ENCODE assay signal across 24 cellular contexts in genomic region chr10:51547941-51548340, GRCh38.
A peak's percentile ranks its signal among the peaks of the same experiment; 100 is the strongest.
DNase-seq lines count a peak whose midpoint lies in the region; ATAC-seq and TF ChIP-seq lines count a peak whose summit lies in the region.
"Had no signal": no experiment of that assay in that cellular context is flagged by ENCODE, and none has a peak within 500 bp of the region (broad histone marks: within the 10 kb centered on the region; RNA-seq: fewer than 3 reads in every experiment).

No MANE protein-coding gene starts in this region.

- H3K27me3 Mint-ChIP-seq in MCF 10A (ENCODE audit: insufficient read depth, unreplicated experiment): no peaks in the 10 kb centered on the region
- H3K27me3 Mint-ChIP-seq: CD8-positive, alpha-beta memory T cell had no signal

- intact Hi-C loops in ascending aorta (cut with DNase I) (no loop called here), right cardiac atrium (cut with DNase I) (no loop called here), MCF 10A (cut with micrococcal nuclease) (no loop called here)

- H3K36me3 Mint-ChIP-seq in MCF 10A (ENCODE audit: insufficient read depth, unreplicated experiment): peaks cover 4% of the 10 kb centered on the region
- H3K36me3 Mint-ChIP-seq: CD8-positive, alpha-beta memory T cell had no signal

- peak; percentile 48 for ATAC-seq in gastroesophageal sphincter
- peak; percentile 50 to 68 for ATAC-seq in right cardiac atrium
- ATAC-seq in thoracic aorta (ENCODE audit: insufficient number of reproducible peaks, low FRiP score, low read depth): no peak
- ATAC-seq: A549, Panc1 had no signal

- DNase-seq in ascending aorta (ENCODE audit: low spot score in 2 of 2) (no peak), right cardiac atrium (no peak), thoracic aorta (ENCODE audit: low spot score) (no peak), MCF 10A (ENCODE audit: unreplicated experiment) (no peak), brain microvascular endothelial cell (no peak), NOMO-1 treated with DMSO at 0.1 percent for 48 hours (lab: John Stamatoyannopoulos, UW; ENCODE audit: unreplicated experiment) (no peak)
- DNase-seq: CD8-positive, alpha-beta memory T cell; DMS 273 treated with DMSO at 0.1 percent for 48 hours; DMS79; EL; GDM1; NCI-H1092; NCI-H1417 treated with DMSO at 0.1 percent for 48 hours; NCI-H1694 treated with DMSO at 0.1 percent for 48 hours; NCI-H2081; NCI-H2171; NCI-H226; NCI-H510A; NCI-H69; SK-N-SH had no signal

- 36 to 45% methylated on average over 2 of the region's 2 CpGs for WGBS in gastroesophageal sphincter (ENCODE audit: low coverage in 1 of 2), 2 donors
- WGBS in right cardiac atrium: 26% methylated on average over 2 of the region's 2 CpGs

- H3K9me3 ChIP-seq in ascending aorta: no peaks in the 10 kb centered on the region
- H3K9me3 ChIP-seq in gastroesophageal sphincter: no peaks in the 10 kb centered on the region
- H3K9me3 ChIP-seq in right cardiac atrium (ENCODE audit: control insufficient read depth, low read length): no peaks in the 10 kb centered on the region
- H3K9me3 ChIP-seq in thoracic aorta: no peaks in the 10 kb centered on the region
- H3K9me3 ChIP-seq: A549, SK-N-SH had no signal

- no peaks in the 10 kb centered on the region for H3K4me1 Mint-ChIP-seq in MCF 10A (ENCODE audit: insufficient read depth, unreplicated experiment)
- H3K4me1 Mint-ChIP-seq: CD8-positive, alpha-beta memory T cell had no signal

- no peaks in the 10 kb centered on the region for H3K9me3 Mint-ChIP-seq in MCF 10A (ENCODE audit: unreplicated experiment)
- H3K9me3 Mint-ChIP-seq: CD8-positive, alpha-beta memory T cell had no signal

- no TSS peak for BruUV-seq in MCF 10A (replicated peaks; lab: Mats Ljungman, UMichigan)

- CTCF ChIA-PET in MCF 10A (lab: Yijun Ruan, JAX): interaction anchor here (0.5 to 1.0 kb wide), 2 partner anchors 127 to 668 kb away, joined by 3 to 4 read pairs; no protein-coding TSS in a partner anchor

- TF ChIP-seq EP300 in gastroesophageal sphincter (IDR thresholded peaks at IDR 0.05): peak; percentile 63

- H3K27me3 ChIP-seq in ascending aorta (no peaks in the 10 kb centered on the region), gastroesophageal sphincter (no peaks in the 10 kb centered on the region), right cardiac atrium (ENCODE audit: control insufficient read depth, insufficient read depth) (no peaks in the 10 kb centered on the region), thoracic aorta (replicated peaks; ENCODE audit: insufficient read depth) (no peaks in the 10 kb centered on the region), brain microvascular endothelial cell (replicated peaks) (no peaks in the 10 kb centered on the region)

- peaks cover 0 to 11% of the 10 kb centered on the region in 2 donors for H3K4me1 ChIP-seq in ascending aorta
- H3K4me1 ChIP-seq in gastroesophageal sphincter: peaks cover 0 to 16% (median 10%) of the 10 kb centered on the region in 3 donors
- no peaks in the 10 kb centered on the region for H3K4me1 ChIP-seq in right cardiac atrium (ENCODE audit: control insufficient read depth, insufficient read depth, low read length)
- H3K4me1 ChIP-seq in thoracic aorta (ENCODE audit: control insufficient read depth in 1 of 2, low read depth in 2 of 2): peaks cover 11 to 48% of the 10 kb centered on the region in 2 donors
- H3K4me1 ChIP-seq: A549 had no signal

- no peak overlapping the region for H3K27ac Mint-ChIP-seq in MCF 10A (ENCODE audit: low read depth, unreplicated experiment)
- H3K27ac Mint-ChIP-seq: CD8-positive, alpha-beta memory T cell had no signal

- in situ Hi-C loops in brain microvascular endothelial cell (cut with HindIII; ENCODE audit: low pct_ligation_motif_present, low sequenced_read_pairs): no loop called here

- H3K4me3 Mint-ChIP-seq in MCF 10A (ENCODE audit: unreplicated experiment): no peak overlapping the region
- H3K4me3 Mint-ChIP-seq: CD8-positive, alpha-beta memory T cell had no signal

- H3K4me3 ChIP-seq in ascending aorta (no peak overlapping the region), gastroesophageal sphincter (no peak overlapping the region), right cardiac atrium (ENCODE audit: low read length) (no peak overlapping the region), thoracic aorta (no peak overlapping the region), brain microvascular endothelial cell (ENCODE audit: low read depth, low read length) (no peak overlapping the region)
- H3K4me3 ChIP-seq: A549 had no signal

- TF ChIP-seq CTCF in ascending aorta (IDR thresholded peaks at IDR 0.05) (no peak), gastroesophageal sphincter (IDR thresholded peaks at IDR 0.05) (no peak), thoracic aorta (IDR thresholded peaks at IDR 0.05) (no peak), MCF 10A (IDR thresholded peaks at IDR 0.05; ENCODE audit: unreplicated experiment) (no peak), brain microvascular endothelial cell (IDR thresholded peaks at IDR 0.05; ENCODE audit: low read depth, low read length, missing control alignments) (no peak)

- TF ChIP-seq POLR2A in gastroesophageal sphincter (IDR thresholded peaks at IDR 0.05): no peak

- POLR2A ChIA-PET in MCF 10A (lab: Yijun Ruan, JAX): no interaction called here

- H3K36me3 ChIP-seq in ascending aorta: no peaks in the 10 kb centered on the region
- no peaks in the 10 kb centered on the region for H3K36me3 ChIP-seq in gastroesophageal sphincter
- H3K36me3 ChIP-seq in thoracic aorta: no peaks in the 10 kb centered on the region
- H3K36me3 ChIP-seq in brain microvascular endothelial cell (replicated peaks): no peaks in the 10 kb centered on the region

- H3K27ac ChIP-seq in ascending aorta: peak overlapping the region; percentile 37 to 66
- H3K27ac ChIP-seq in gastroesophageal sphincter: peak overlapping the region in 3 of 4 donors; percentile 31 to 56 (median 47)
- no peak overlapping the region for H3K27ac ChIP-seq in right cardiac atrium (ENCODE audit: low read length)
- H3K27ac ChIP-seq in thoracic aorta: peak overlapping the region; percentile 59 to 73
- H3K27ac ChIP-seq in brain microvascular endothelial cell: no peak overlapping the region
- H3K27ac ChIP-seq: A549, C4-2B had no signal

Comparison
In these comparisons a context has a peak if more than half of its experiments do, and no peak if none do; other contexts are left out.
1. H3K27ac ChIP-seq: peak in ascending aorta (2 of 2), gastroesophageal sphincter (3 of 4) and thoracic aorta (2 of 2); none in right cardiac atrium (single experiment) and brain microvascular endothelial cell (single experiment).